26 cellular contexts compared by ENCODE assay signal in the genomic region with DNA sequence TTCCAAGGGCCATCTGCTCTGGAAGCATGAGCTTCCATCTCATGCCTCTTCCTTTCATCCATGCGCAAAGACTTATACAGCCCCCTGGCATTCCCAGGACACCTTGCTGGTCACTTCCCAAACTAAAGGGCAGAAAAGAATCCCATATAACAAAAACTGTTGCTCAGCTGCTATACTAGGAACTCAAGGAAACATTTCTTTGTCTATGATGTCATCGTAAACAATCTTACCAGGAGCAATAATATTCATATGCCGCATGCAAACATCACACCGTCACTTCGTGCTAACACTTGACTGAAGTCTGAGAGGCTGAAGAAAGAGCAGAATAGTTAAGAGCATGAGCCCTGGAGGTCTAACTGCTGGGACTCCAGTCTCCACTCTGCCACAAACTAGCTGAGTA.
"Had no signal": no experiment of that assay in that cellular context is flagged by ENCODE, and none has a peak within 500 bp of the region (broad histone marks: within the 10 kb centered on the region; RNA-seq: fewer than 3 reads in every experiment).

No MANE protein-coding gene starts in this region.

- H3K27me3 ChIP-seq: colonic mucosa, heart right ventricle, left lung had no signal

- H3K27ac Mint-ChIP-seq: dendritic cell treated with granulocyte-macrophage colony-stimulating factor and Interleukin-4, amounts not matched to agents 40 ng/mL and 50 ng/mL, for 4 days; effector memory CD8-positive, alpha-beta T cell; endodermal cell; mesothelial cell of epicardium had no signal

- H3K4me1 ChIP-seq: colonic mucosa, left lung, lower lobe of right lung had no signal

- DNase-seq: colonic mucosa; cortex of kidney; effector CD8-positive, alpha-beta T cell; effector memory CD8-positive, alpha-beta T cell; endodermal cell; erythroblast; esophagus squamous epithelium; foreskin fibroblast; foreskin melanocyte; gastrocnemius medialis; glutamatergic neuron; head of caudate nucleus; heart right ventricle; hippocampal formation; left cardiac atrium; left lung; left ventricle myocardium superior; lower lobe of right lung; mesenchymal stem cell; mucosa of descending colon had no signal

- H3K4me3 Mint-ChIP-seq: dendritic cell treated with granulocyte-macrophage colony-stimulating factor and Interleukin-4, amounts not matched to agents 40 ng/mL and 50 ng/mL, for 4 days; effector memory CD8-positive, alpha-beta T cell; endodermal cell; mesothelial cell of epicardium had no signal

- H3K27ac ChIP-seq: colonic mucosa, epithelial cell of prostate, esophagus squamous epithelium, gastrocnemius medialis, heart right ventricle, left lung, lower lobe of right lung had no signal

- FAIRE-seq: islet of Langerhans, keratinocyte had no signal

- H3K9me3 ChIP-seq: colonic mucosa, esophagus squamous epithelium, gastrocnemius medialis, left lung, lower lobe of right lung, mucosa of descending colon had no signal

- H3K36me3 Mint-ChIP-seq: mesothelial cell of epicardium had no signal

- H3K4me3 ChIP-seq: colonic mucosa, esophagus squamous epithelium, gastrocnemius medialis, heart right ventricle, left lung, lower lobe of right lung, mucosa of descending colon had no signal

- ATAC-seq: effector memory CD8-positive, alpha-beta T cell; esophagus mucosa; gastrocnemius medialis; heart right ventricle; left cardiac atrium; left lung; left ventricle myocardium superior; lower lobe of right lung; mucosa of descending colon had no signal

- H3K36me3 ChIP-seq: colonic mucosa, esophagus squamous epithelium, gastrocnemius medialis, heart right ventricle, left lung, lower lobe of right lung had no signal

- H3K9me3 Mint-ChIP-seq: dendritic cell treated with granulocyte-macrophage colony-stimulating factor and Interleukin-4, amounts not matched to agents 40 ng/mL and 50 ng/mL, for 4 days; effector memory CD8-positive, alpha-beta T cell; mesothelial cell of epicardium had no signal
